ENCODE assay signal across 18 cellular contexts in genomic region chrX:78957049-78957767, GRCh38. TPM values are rescaled to one million over a fixed set of nuclear protein-coding genes. Genes with fewer than 3 reads are reported as not detected.
DNase-seq lines count a peak whose midpoint lies in the region; ATAC-seq lines count a peak whose summit lies in the region.
"Had no signal": no experiment of that assay in that cellular context is flagged by ENCODE, and none has a peak within 500 bp of the region (broad histone marks: within the 10 kb centered on the region; RNA-seq: fewer than 3 reads in every experiment).

No MANE protein-coding gene starts in this region.

- no peak overlapping the region for H3K4me3 ChIP-seq in naive thymus-derived CD4-positive, alpha-beta T cell (ENCODE audit: low read length)
- H3K4me3 ChIP-seq: coronary artery, SK-N-MC had no signal

- no peaks in the 10 kb centered on the region for H3K9me3 Mint-ChIP-seq in T-helper 1 cell treated with Interleukin-12 subunit alpha and Interleukin-12 subunit beta and Interleukin-4 antibody, amounts not matched to agents 30 μg/mL and 1 μg/mL, for 36 hours
- H3K9me3 Mint-ChIP-seq in IgD-negative memory B cell: no peaks in the 10 kb centered on the region
- peaks cover 0 to 17% (median 2%) of the 10 kb centered on the region in 11 donors for H3K9me3 Mint-ChIP-seq in naive thymus-derived CD4-positive, alpha-beta T cell

- H3K36me3 Mint-ChIP-seq in T-helper 1 cell treated with Interleukin-12 subunit alpha and Interleukin-12 subunit beta and Interleukin-4 antibody, amounts not matched to agents 30 μg/mL and 1 μg/mL, for 36 hours (ENCODE audit: low read depth): peaks cover 67% of the 10 kb centered on the region
- peaks cover 9% of the 10 kb centered on the region for H3K36me3 Mint-ChIP-seq in IgD-negative memory B cell
- H3K36me3 Mint-ChIP-seq in naive thymus-derived CD4-positive, alpha-beta T cell: peaks cover 18 to 70% (median 47%) of the 10 kb centered on the region in 5 donors

- H3K27me3 ChIP-seq in naive thymus-derived CD4-positive, alpha-beta T cell (ENCODE audit: control insufficient read depth in 2 of 2, insufficient read depth in 2 of 2, low read length in 2 of 2): no peaks in the 10 kb centered on the region

- peaks cover 3 to 32% (median 5%) of the 10 kb centered on the region in 3 experiments for H3K36me3 ChIP-seq in naive thymus-derived CD4-positive, alpha-beta T cell (ENCODE audit: control insufficient read depth in 2 of 3, insufficient read depth in 3 of 3, low read length in 3 of 3)

- peak; percentile 12 for ATAC-seq in GM21529 (IDR thresholded peaks at IDR 0.05; ENCODE audit: unreplicated experiment)
- ATAC-seq in naive thymus-derived CD4-positive, alpha-beta T cell: no peak

- peak overlapping the region; percentile 51 for H3K27ac ChIP-seq in naive thymus-derived CD4-positive, alpha-beta T cell (ENCODE audit: low read depth, low read length)
- H3K27ac ChIP-seq: 22Rv1, coronary artery, SK-N-MC had no signal

- H3K9me3 ChIP-seq in naive thymus-derived CD4-positive, alpha-beta T cell (ENCODE audit: control insufficient read depth in 2 of 3, low read length in 3 of 3): peaks cover 0 to 5% (median 0%) of the 10 kb centered on the region in 3 experiments
- H3K9me3 ChIP-seq: Caco-2 had no signal

- peaks cover 34 to 35% of the 10 kb centered on the region in 2 donors for H3K4me1 ChIP-seq in naive thymus-derived CD4-positive, alpha-beta T cell (ENCODE audit: control insufficient read depth in 2 of 2, insufficient read depth in 2 of 2, low read length in 2 of 2)
- H3K4me1 ChIP-seq: Caco-2 had no signal

- H3K4me3 Mint-ChIP-seq in T-helper 1 cell treated with Interleukin-12 subunit alpha and Interleukin-12 subunit beta and Interleukin-4 antibody, amounts not matched to agents 30 μg/mL and 1 μg/mL, for 36 hours: peak overlapping the region; percentile 20
- peak overlapping the region; percentile 21 to 77 (median 54) for H3K4me3 Mint-ChIP-seq in IgD-negative memory B cell
- H3K4me3 Mint-ChIP-seq in naive thymus-derived CD4-positive, alpha-beta T cell: peak overlapping the region in 9 of 10 donors; percentile 6 to 59 (median 39)

- H3K27me3 Mint-ChIP-seq in T-helper 1 cell treated with Interleukin-12 subunit alpha and Interleukin-12 subunit beta and Interleukin-4 antibody, amounts not matched to agents 30 μg/mL and 1 μg/mL, for 36 hours (ENCODE audit: low read depth): no peaks in the 10 kb centered on the region
- H3K27me3 Mint-ChIP-seq in IgD-negative memory B cell: peaks cover 5% of the 10 kb centered on the region
- H3K27me3 Mint-ChIP-seq in naive thymus-derived CD4-positive, alpha-beta T cell: no peaks in the 10 kb centered on the region

- H3K4me1 Mint-ChIP-seq in T-helper 1 cell treated with Interleukin-12 subunit alpha and Interleukin-12 subunit beta and Interleukin-4 antibody, amounts not matched to agents 30 μg/mL and 1 μg/mL, for 36 hours (ENCODE audit: low read depth): peaks cover 64% of the 10 kb centered on the region
- H3K4me1 Mint-ChIP-seq in IgD-negative memory B cell: peaks cover 43 to 63% (median 47%) of the 10 kb centered on the region in 3 donors
- H3K4me1 Mint-ChIP-seq in naive thymus-derived CD4-positive, alpha-beta T cell: peaks cover 36 to 87% (median 67%) of the 10 kb centered on the region in 7 donors

- no peak for DNase-seq in T-helper 1 cell
- DNase-seq in naive thymus-derived CD4-positive, alpha-beta T cell: no peak
- DNase-seq in NCI-H1417 treated with DMSO at 0.1 percent for 48 hours (lab: John Stamatoyannopoulos, UW): no peak
- no peak for DNase-seq in cerebellar cortex (ENCODE audit: low spot score)
- DNase-seq in ureter (ENCODE audit: low spot score): no peak
- DNase-seq: activated CD4-positive, CD25-positive, alpha-beta regulatory T cell treated with anti-CD3 and anti-CD28 coated beads, Interleukin-2, amount 50 U/mL, for 72 hours; Caco-2; IMR-90; NCI-H748 treated with DMSO at 0.1 percent for 48 hours; stimulated activated CD4-positive, alpha-beta T cell treated with anti-CD3 and anti-CD28 coated beads, Interleukin-4, amount 100 ng/mL, for 4 hours had no signal

- CTCF ChIA-PET in naive thymus-derived CD4-positive, alpha-beta T cell (lab: Charles Lee): no interaction called here

- intact Hi-C loops in naive thymus-derived CD4-positive, alpha-beta T cell (cut with micrococcal nuclease): loop anchor here in 1 of 2 donors (5.0 to 10.0 kb wide), 2 partner anchors 35 to 48 kb away; no protein-coding TSS in a partner anchor

- POLR2A ChIA-PET in naive thymus-derived CD4-positive, alpha-beta T cell (lab: Charles Lee): interaction anchor here (0.8 to 1.1 kb wide), 2 partner anchors 187 to 409 kb away, joined by 3 read pairs; partner anchors contain the start of gene GPR174

- H3K27ac Mint-ChIP-seq in T-helper 1 cell treated with Interleukin-12 subunit alpha and Interleukin-12 subunit beta and Interleukin-4 antibody, amounts not matched to agents 30 μg/mL and 1 μg/mL, for 36 hours: peak overlapping the region; percentile 34
- peak overlapping the region; percentile 76 to 94 (median 86) for H3K27ac Mint-ChIP-seq in IgD-negative memory B cell
- peak overlapping the region; percentile 66 to 97 (median 88) for H3K27ac Mint-ChIP-seq in naive thymus-derived CD4-positive, alpha-beta T cell

RNA-seq across cellular contexts. Expression of gene P2RY10, which starts 12.0 kb away (rescaled TPM):
- polyA plus RNA-seq in IgD-negative memory B cell: 155 TPM
- total RNA-seq in naive thymus-derived CD4-positive, alpha-beta T cell: 10 to 100 TPM; 47.6 to 98.5 (median 67.4) TPM
- 10 to 100 TPM; 51.3 to 52.7 TPM for polyA plus RNA-seq in naive thymus-derived CD4-positive, alpha-beta T cell
- total RNA-seq in ureter: 0.39 TPM
- total RNA-seq: Caco-2, IMR-90, pulmonary artery endothelial cell, temporal lobe had no signal
- polyA plus RNA-seq: IMR-90 had no signal

Comparison
In these comparisons a context has a peak if more than half of its experiments do, and no peak if none do; other contexts are left out.
1. H3K27ac Mint-ChIP-seq: peak in every context shown above with its lines; median percentile 88 in naive thymus-derived CD4-positive, alpha-beta T cell; 86 in IgD-negative memory B cell; 34 in T-helper 1 cell treated with Interleukin-12 subunit alpha and Interleukin-12 subunit beta and Interleukin-4 antibody, amounts not matched to agents 30 μg/mL and 1 μg/mL, for 36 hours.
2. RNA of gene P2RY10, which starts 12.0 kb away (total RNA-seq): 47.6 to 98.5 TPM in naive thymus-derived CD4-positive, alpha-beta T cell; 0.39 TPM in ureter (single experiment); every median in the first group is over 10 times any median in the second.
3. Peak in every context shown above with its lines, with median percentiles within 50 percentile points of each other: H3K4me3 Mint-ChIP-seq.